27 cellular contexts compared by ENCODE assay signal in the genomic region with DNA sequence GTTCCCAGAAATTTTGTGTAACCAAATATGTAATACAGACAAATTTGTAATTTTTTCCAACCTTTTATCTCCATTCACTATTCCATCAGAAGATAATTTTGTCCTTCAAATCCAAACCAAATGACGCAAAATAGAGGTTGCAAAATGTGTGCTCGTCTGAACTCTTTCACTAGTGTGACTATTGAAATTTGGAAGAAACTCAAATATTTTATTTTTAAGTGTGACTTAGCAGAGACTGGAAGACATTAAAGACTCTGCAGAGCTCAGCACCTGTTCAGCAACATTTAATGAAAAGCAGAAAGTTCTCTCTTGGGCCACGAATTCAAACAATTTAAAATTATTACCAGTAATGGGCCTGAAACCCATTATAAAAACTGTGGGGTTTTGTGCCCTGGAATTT. TPM values are rescaled to one million over a fixed set of nuclear protein-coding genes. Genes with fewer than 3 reads are reported as not detected.
"Had no signal": no experiment of that assay in that cellular context is flagged by ENCODE, and none has a peak within 500 bp of the region (broad histone marks: within the 10 kb centered on the region; RNA-seq: fewer than 3 reads in every experiment).

No MANE protein-coding gene starts in this region.

- H3K36me3 ChIP-seq: adrenal gland, breast epithelium had no signal

- H3K27me3 ChIP-seq: adrenal gland, breast epithelium had no signal

- DNase-seq: activated CD4-positive, alpha-beta memory T cell treated with anti-CD3 and anti-CD28 coated beads, Interleukin-2, amount 10 ng/mL, durations not matched to agents 7 days and 5 days; activated CD4-positive, alpha-beta T cell treated with anti-CD3 and anti-CD28 coated beads for 36 hours; activated CD4-positive, alpha-beta T cell treated with anti-CD3 and anti-CD28 coated beads, Interleukin-2, amount 50 U/mL, for 1 hour; activated naive CD4-positive, alpha-beta T cell treated with anti-CD3 and anti-CD28 coated beads, Interleukin-2, amount 50 U/mL, for 16 hours; activated naive CD8-positive, alpha-beta T cell treated with anti-CD3 and anti-CD28 coated beads, Interleukin-2, amount 10 ng/mL, durations not matched to agents 7 days and 5 days; activated T-cell treated with anti-CD3 and anti-CD28 coated beads for 4 hours; activated T-cell treated with anti-CD3 and anti-CD28 coated beads, Interleukin-2, amount 50 U/mL, for 72 hours; anterior cingulate cortex; caudate nucleus; Kasumi-1; KBM-7; NCI-H1105 treated with DMSO at 0.1 percent for 48 hours; NCI-H187; NCI-H2171 treated with DMSO at 0.1 percent for 48 hours; NCI-H226; NCI-H510A; NCI-H82; PC-3; SHP77; T-helper 17 cell; T-helper 9 cell had no signal

- H3K4me3 ChIP-seq: adrenal gland, breast epithelium had no signal

- ATAC-seq: activated CD4-positive, alpha-beta T cell treated with anti-CD3 and anti-CD28 coated beads for 36 hours; activated T-cell treated with anti-CD3 and anti-CD28 coated beads, Interleukin-2, amount 50 U/mL, for 72 hours; PC-3; T-helper 17 cell had no signal

- H3K9me3 ChIP-seq: adrenal gland, breast epithelium had no signal

- FAIRE-seq: RCC 7860 had no signal

- H3K4me1 ChIP-seq: adrenal gland, breast epithelium had no signal

RNA-seq across cellular contexts. Expression of a gene that starts 30.0 kb away (rescaled TPM):
- total RNA-seq: activated CD4-positive, alpha-beta memory T cell treated with anti-CD3 and anti-CD28 coated beads, Interleukin-2, amount 10 ng/mL, durations not matched to agents 7 days and 5 days; activated CD4-positive, alpha-beta T cell treated with anti-CD3 and anti-CD28 coated beads for 36 hours; activated CD8-positive, alpha-beta memory T cell treated with anti-CD3 and anti-CD28 coated beads for 36 hours; activated naive CD8-positive, alpha-beta T cell treated with anti-CD3 and anti-CD28 coated beads, Interleukin-2, amount 10 ng/mL, durations not matched to agents 7 days and 5 days; activated T-cell treated with anti-CD3 and anti-CD28 coated beads, Interleukin-2, amount 50 U/mL, for 72 hours; activated T-helper 2 cell treated with anti-CD3 and anti-CD28 coated beads, Interferon-gamma antibody, Interleukin-2, Interleukin-4, amounts not matched to agents 10 μg/mL and 5 μg/mL and 100 μg/mL, durations not matched to agents 14 hours and 24 hours and 36 hours; adrenal gland; PC-3; SK-MEL-5; T-helper 17 cell had no signal
- polyA plus RNA-seq: adrenal gland had no signal
